In genomic region chr14:72613196-72613974, GRCh38 we compare ENCODE assay signal across 12 cellular contexts.
DNase-seq lines count a peak whose midpoint lies in the region; ATAC-seq and TF ChIP-seq lines count a peak whose summit lies in the region.
"Had no signal": no experiment of that assay in that cellular context is flagged by ENCODE, and none has a peak within 500 bp of the region (broad histone marks: within the 10 kb centered on the region; RNA-seq: fewer than 3 reads in every experiment).

No MANE protein-coding gene starts in this region.

- no peak overlapping the region for H3K27ac ChIP-seq in body of pancreas
- H3K27ac ChIP-seq in right cardiac atrium (ENCODE audit: low read length), result peak overlapping the region; percentile 73
- H3K27ac ChIP-seq in stomach, result no peak overlapping the region
- H3K27ac ChIP-seq: KMS-11, upper lobe of left lung, VCaP had no signal

- TF ChIP-seq POLR2A in body of pancreas (IDR thresholded peaks at IDR 0.05), result no peak
- TF ChIP-seq POLR2A in stomach (IDR thresholded peaks at IDR 0.05), result no peak

- no peak for TF ChIP-seq EP300 in stomach (IDR thresholded peaks at IDR 0.05)

- H3K9me3 ChIP-seq in body of pancreas, result no peaks in the 10 kb centered on the region
- H3K9me3 ChIP-seq in right cardiac atrium (ENCODE audit: control insufficient read depth, low read length), result no peaks in the 10 kb centered on the region
- no peaks in the 10 kb centered on the region for H3K9me3 ChIP-seq in stomach
- H3K9me3 ChIP-seq: upper lobe of left lung had no signal

- DNase-seq in NCI-H1105 treated with DMSO at 0.1 percent for 48 hours (lab: John Stamatoyannopoulos, UW) (peak; percentile 9), NCI-H1105 (lab: John Stamatoyannopoulos, UW) (no peak), body of pancreas (peak; percentile 63 to 81 (median 77)), right cardiac atrium (peak; percentile 72 to 91 (median 86)), stomach (peak; percentile 80), NCI-H187 (lab: John Stamatoyannopoulos, UW) (no peak)
- DNase-seq: stimulated activated CD4-positive, alpha-beta T cell treated with anti-CD3 and anti-CD28 coated beads, Interleukin-4, amount 100 ng/mL, for 4 hours had no signal

- H3K27me3 ChIP-seq in body of pancreas, result no peaks in the 10 kb centered on the region
- no peaks in the 10 kb centered on the region for H3K27me3 ChIP-seq in right cardiac atrium (ENCODE audit: control insufficient read depth, insufficient read depth)
- H3K27me3 ChIP-seq in stomach, result no peaks in the 10 kb centered on the region
- H3K27me3 ChIP-seq: upper lobe of left lung had no signal

- WGBS in body of pancreas, 2 donors, result 58 to 62% methylated on average over 13 of the region's 13 CpGs
- 50% methylated on average over 13 of the region's 13 CpGs for WGBS in right cardiac atrium
- 57 to 67% (median 64%) methylated on average over 13 of the region's 13 CpGs for WGBS in stomach, 5 donors

- intact Hi-C loops in body of pancreas (cut with DNase I), result no loop called here
- intact Hi-C loops in right cardiac atrium (cut with DNase I), result loop anchor here in 1 of 4 donors (10.0 kb wide), 1 partner anchor 281 kb away; the partner anchor contains the start of gene DPF3
- intact Hi-C loops in stomach (cut with DNase I; ENCODE audit: low total_unique reads), result no loop called here

- no peak overlapping the region for H3K4me3 ChIP-seq in body of pancreas
- H3K4me3 ChIP-seq in right cardiac atrium (ENCODE audit: low read length), result no peak overlapping the region
- no peak overlapping the region for H3K4me3 ChIP-seq in stomach
- H3K4me3 ChIP-seq: upper lobe of left lung had no signal

- peaks cover 10% of the 10 kb centered on the region for H3K4me1 ChIP-seq in body of pancreas
- peaks cover 34% of the 10 kb centered on the region for H3K4me1 ChIP-seq in right cardiac atrium (ENCODE audit: control insufficient read depth, insufficient read depth, low read length)
- peaks cover 0 to 38% (median 14%) of the 10 kb centered on the region in 4 donors for H3K4me1 ChIP-seq in stomach

- TF ChIP-seq CTCF in body of pancreas (IDR thresholded peaks at IDR 0.05) (no peak), stomach (IDR thresholded peaks at IDR 0.05) (no peak)

- H3K36me3 ChIP-seq in body of pancreas (replicated peaks in 1 of 2; ENCODE audit: insufficient read depth in 1 of 2, low read depth in 2 of 2), result no peaks in the 10 kb centered on the region
- H3K36me3 ChIP-seq in stomach, result no peaks in the 10 kb centered on the region
- H3K36me3 ChIP-seq: upper lobe of left lung had no signal

- ATAC-seq in body of pancreas, result peak; percentile 53
- peak; percentile 35 to 55 for ATAC-seq in right cardiac atrium
- ATAC-seq in GM21576 (IDR thresholded peaks at IDR 0.05; ENCODE audit: unreplicated experiment), result no peak
- no peak for ATAC-seq in GM19395 (IDR thresholded peaks at IDR 0.05; ENCODE audit: unreplicated experiment)

Comparison
In these comparisons a context has a peak if more than half of its experiments do, and no peak if none do; other contexts are left out.
1. DNase-seq: peak in NCI-H1105 treated with DMSO at 0.1 percent for 48 hours (single experiment), body of pancreas (4 of 4), right cardiac atrium (3 of 3) and stomach (single experiment); none in NCI-H1105 (single experiment) and NCI-H187 (0 of 2).
2. ATAC-seq: peak in body of pancreas (single experiment) and right cardiac atrium (2 of 2); none in GM21576 (single experiment) and GM19395 (single experiment).